ENCODE assay signal across 1 cellular context in the genomic region with DNA sequence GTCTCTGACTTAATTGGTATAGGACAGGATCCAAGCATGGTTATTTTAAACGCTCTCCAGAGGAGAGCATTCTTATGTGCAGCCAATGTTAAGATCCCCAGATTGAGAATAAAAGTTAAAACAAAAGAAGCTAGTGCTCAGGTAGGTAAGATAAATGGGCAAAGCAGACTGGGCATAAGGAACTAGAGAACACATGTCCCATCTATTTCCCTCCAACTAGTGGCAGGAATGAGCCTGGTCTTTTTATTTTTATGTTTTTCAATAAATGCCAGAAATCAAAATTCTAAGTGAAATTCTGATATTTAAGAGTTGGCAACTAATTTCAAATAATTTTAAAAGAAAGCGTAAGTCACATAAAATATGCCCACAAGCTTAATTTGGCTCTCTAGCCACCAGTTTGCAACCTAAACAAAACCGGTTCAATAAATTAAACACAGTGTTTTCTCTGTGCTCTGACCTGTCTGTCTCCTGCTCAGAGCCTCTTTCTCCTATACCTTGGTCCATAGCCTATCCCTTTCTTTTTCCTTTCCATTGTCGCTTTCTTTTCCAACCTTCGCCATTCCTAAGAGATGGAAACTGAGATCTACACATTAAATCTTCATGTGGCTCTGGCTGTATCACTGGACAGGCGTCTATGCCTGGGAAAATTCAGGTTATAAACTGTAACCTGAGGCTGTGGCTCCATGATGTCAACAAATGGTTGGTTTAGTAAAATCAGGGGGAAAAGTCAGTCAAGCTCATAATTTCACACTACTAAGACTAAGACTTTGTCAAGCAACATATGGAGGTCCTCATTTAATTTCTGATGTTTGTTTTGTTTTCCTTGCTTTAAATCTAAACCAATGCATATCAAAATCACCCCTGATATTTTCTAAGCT.
TF ChIP-seq lines count a peak whose summit lies in the region.

No MANE protein-coding gene starts in this region.

TF ChIP-seq in GM23338, 12 proteins besides CTCF, POLR2A, EP300 and RAD21 (continued from another document):
- TF ChIP-seq, protein P1, sequence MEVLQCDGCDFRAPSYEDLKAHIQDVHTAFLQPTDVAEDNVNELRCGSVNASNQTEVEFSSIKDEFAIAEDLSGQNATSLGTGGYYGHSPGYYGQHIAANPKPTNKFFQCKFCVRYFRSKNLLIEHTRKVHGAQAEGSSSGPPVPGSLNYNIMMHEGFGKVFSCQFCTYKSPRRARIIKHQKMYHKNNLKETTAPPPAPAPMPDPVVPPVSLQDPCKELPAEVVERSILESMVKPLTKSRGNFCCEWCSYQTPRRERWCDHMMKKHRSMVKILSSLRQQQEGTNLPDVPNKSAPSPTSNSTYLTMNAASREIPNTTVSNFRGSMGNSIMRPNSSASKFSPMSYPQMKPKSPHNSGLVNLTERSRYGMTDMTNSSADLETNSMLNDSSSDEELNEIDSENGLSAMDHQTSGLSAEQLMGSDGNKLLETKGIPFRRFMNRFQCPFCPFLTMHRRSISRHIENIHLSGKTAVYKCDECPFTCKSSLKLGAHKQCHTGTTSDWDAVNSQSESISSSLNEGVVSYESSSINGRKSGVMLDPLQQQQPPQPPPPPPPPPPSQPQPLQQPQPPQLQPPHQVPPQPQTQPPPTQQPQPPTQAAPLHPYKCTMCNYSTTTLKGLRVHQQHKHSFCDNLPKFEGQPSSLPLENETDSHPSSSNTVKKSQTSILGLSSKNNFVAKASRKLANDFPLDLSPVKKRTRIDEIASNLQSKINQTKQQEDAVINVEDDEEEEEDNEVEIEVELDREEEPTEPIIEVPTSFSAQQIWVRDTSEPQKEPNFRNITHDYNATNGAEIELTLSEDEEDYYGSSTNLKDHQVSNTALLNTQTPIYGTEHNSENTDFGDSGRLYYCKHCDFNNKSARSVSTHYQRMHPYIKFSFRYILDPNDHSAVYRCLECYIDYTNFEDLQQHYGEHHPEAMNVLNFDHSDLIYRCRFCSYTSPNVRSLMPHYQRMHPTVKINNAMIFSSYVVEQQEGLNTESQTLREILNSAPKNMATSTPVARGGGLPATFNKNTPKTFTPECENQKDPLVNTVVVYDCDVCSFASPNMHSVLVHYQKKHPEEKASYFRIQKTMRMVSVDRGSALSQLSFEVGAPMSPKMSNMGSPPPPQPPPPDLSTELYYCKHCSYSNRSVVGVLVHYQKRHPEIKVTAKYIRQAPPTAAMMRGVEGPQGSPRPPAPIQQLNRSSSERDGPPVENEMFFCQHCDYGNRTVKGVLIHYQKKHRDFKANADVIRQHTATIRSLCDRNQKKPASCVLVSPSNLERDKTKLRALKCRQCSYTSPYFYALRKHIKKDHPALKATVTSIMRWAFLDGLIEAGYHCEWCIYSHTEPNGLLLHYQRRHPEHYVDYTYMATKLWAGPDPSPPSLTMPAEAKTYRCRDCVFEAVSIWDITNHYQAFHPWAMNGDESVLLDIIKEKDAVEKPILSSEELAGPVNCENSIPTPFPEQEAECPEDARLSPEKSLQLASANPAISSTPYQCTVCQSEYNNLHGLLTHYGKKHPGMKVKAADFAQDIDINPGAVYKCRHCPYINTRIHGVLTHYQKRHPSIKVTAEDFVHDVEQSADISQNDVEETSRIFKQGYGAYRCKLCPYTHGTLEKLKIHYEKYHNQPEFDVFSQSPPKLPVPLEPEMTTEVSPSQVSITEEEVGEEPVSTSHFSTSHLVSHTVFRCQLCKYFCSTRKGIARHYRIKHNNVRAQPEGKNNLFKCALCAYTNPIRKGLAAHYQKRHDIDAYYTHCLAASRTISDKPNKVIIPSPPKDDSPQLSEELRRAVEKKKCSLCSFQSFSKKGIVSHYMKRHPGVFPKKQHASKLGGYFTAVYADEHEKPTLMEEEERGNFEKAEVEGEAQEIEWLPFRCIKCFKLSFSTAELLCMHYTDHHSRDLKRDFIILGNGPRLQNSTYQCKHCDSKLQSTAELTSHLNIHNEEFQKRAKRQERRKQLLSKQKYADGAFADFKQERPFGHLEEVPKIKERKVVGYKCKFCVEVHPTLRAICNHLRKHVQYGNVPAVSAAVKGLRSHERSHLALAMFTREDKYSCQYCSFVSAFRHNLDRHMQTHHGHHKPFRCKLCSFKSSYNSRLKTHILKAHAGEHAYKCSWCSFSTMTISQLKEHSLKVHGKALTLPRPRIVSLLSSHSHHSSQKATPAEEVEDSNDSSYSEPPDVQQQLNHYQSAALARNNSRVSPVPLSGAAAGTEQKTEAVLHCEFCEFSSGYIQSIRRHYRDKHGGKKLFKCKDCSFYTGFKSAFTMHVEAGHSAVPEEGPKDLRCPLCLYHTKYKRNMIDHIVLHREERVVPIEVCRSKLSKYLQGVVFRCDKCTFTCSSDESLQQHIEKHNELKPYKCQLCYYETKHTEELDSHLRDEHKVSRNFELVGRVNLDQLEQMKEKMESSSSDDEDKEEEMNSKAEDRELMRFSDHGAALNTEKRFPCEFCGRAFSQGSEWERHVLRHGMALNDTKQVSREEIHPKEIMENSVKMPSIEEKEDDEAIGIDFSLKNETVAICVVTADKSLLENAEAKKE (CRISPR knock-in tag; IDR thresholded peaks at IDR 0.05): no peak
- TF ChIP-seq JUNB (IDR thresholded peaks at IDR 0.05; ENCODE audit: unreplicated experiment): no peak
- TF ChIP-seq NANOG (IDR thresholded peaks at IDR 0.05; ENCODE audit: borderline replicate concordance): no peak
